25 cellular contexts compared by ENCODE assay signal in genomic region chr12:127311695-127312364, GRCh38.
"Had no signal": no experiment of that assay in that cellular context is flagged by ENCODE, and none has a peak within 500 bp of the region (broad histone marks: within the 10 kb centered on the region; RNA-seq: fewer than 3 reads in every experiment).

No MANE protein-coding gene starts in this region.

- H3K9me3 ChIP-seq: colonic mucosa, gastroesophageal sphincter had no signal

- H3K36me3 ChIP-seq: brain microvascular endothelial cell, colonic mucosa, gastroesophageal sphincter had no signal

- H3K4me1 ChIP-seq: colonic mucosa, gastroesophageal sphincter had no signal

- H3K27ac ChIP-seq: brain microvascular endothelial cell, colonic mucosa, epithelial cell of prostate, gastroesophageal sphincter, VCaP had no signal

- H3K4me3 ChIP-seq: colonic mucosa, gastroesophageal sphincter had no signal

- DNase-seq: activated CD4-positive, alpha-beta T cell treated with anti-CD3 and anti-CD28 coated beads for 1 hour; activated CD4-positive, alpha-beta T cell treated with anti-CD3 and anti-CD28 coated beads for 4 hours; activated CD4-positive, alpha-beta T cell treated with anti-CD3 and anti-CD28 coated beads, Interleukin-2, amount 50 U/mL, for 1 hour; activated CD4-positive, alpha-beta T cell treated with anti-CD3 and anti-CD28 coated beads, Interleukin-2, amount 50 U/mL, for 48 hours; activated CD8-positive, alpha-beta memory T cell treated with anti-CD3 and anti-CD28 coated beads for 24 hours; activated CD8-positive, alpha-beta T cell treated with anti-CD3 and anti-CD28 coated beads for 36 hours; activated effector memory CD4-positive, alpha-beta T cell treated with Interleukin-2 at 50 U/mL for 16 hours; activated gamma-delta T cell treated with Interleukin-2 at 50 U/mL for 16 hours; activated naive CD4-positive, alpha-beta T cell treated with anti-CD3 and anti-CD28 coated beads, Interleukin-2, amount 50 U/mL, for 16 hours; activated naive CD4-positive, alpha-beta T cell treated with Interleukin-2 at 50 U/mL for 16 hours; activated T-cell treated with anti-CD3 and anti-CD28 coated beads, Interleukin-2, amount 50 U/mL, for 4 hours; amniotic stem cell; anterior cingulate cortex; brain microvascular endothelial cell; colonic mucosa; effector CD8-positive, alpha-beta T cell; foreskin melanocyte; T-helper 1 cell; T-helper 17 cell; T1000 had no signal

- H3K27me3 ChIP-seq: brain microvascular endothelial cell, colonic mucosa, gastroesophageal sphincter had no signal

- ATAC-seq: activated CD8-positive, alpha-beta T cell treated with anti-CD3 and anti-CD28 coated beads for 36 hours; activated T-cell treated with anti-CD3 and anti-CD28 coated beads, Interleukin-2, amount 50 U/mL, for 4 hours; activated T-helper 17 cell treated with anti-CD3 and anti-CD28 coated beads, Interleukin-2, amount 50 U/mL, for 72 hours; gastroesophageal sphincter; T-helper 17 cell; WTC11 had no signal
